8 cellular contexts compared by ENCODE assay signal in the genomic region with DNA sequence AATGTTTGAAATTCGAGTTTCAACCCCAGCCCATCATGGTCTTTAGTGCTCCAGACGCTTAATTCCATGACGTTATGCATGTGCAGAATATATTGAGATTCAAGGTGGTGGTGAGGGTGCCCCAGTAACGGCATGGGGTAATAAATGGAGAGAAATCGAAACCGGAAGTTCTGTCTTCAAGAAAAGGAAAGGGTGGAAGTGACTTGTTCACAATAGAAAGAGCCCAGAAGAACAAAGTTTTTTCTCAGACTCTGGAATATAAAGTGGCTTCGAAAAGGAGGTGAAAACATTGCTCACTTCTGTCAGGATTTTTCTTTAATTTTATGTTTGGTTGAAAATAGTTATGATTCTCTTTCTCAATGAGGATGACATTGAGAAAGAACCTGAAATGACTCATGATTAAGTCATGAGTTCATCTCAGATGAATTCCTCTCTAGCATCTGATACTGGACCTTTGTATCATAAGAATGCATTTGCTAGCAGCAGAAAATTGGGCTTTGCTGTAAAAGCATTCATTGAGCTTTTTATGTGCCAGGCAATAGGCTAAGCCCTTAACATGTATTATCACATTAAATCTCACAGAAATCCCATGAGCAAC. TPM values are rescaled to one million over a fixed set of nuclear protein-coding genes. Genes with fewer than 3 reads are reported as not detected.
DNase-seq lines count a peak whose midpoint lies in the region; ATAC-seq lines count a peak whose summit lies in the region.

No MANE protein-coding gene starts in this region.

- intact Hi-C loops in naive thymus-derived CD4-positive, alpha-beta T cell (cut with micrococcal nuclease) = loop anchor here (1.0 to 2.0 kb wide), 11 partner anchors 29 to 1546 kb away; partner anchors contain the start of genes CBR4 (in 2 of the 2), DDX60 (in 2 of the 2), NEK1 (in 2 of the 2) and HPF1 (in 1 of the 2)

- no peaks in the 10 kb centered on the region for H3K27me3 ChIP-seq in naive thymus-derived CD4-positive, alpha-beta T cell (ENCODE audit: control insufficient read depth in 2 of 2, insufficient read depth in 2 of 2, low read length in 2 of 2)

- no peaks in the 10 kb centered on the region for H3K27me3 Mint-ChIP-seq in activated CD4-positive, alpha-beta memory T cell treated with anti-CD3 and anti-CD28 coated beads, Interleukin-2, amount 10 ng/mL, durations not matched to agents 7 days and 5 days
- no peaks in the 10 kb centered on the region for H3K27me3 Mint-ChIP-seq in naive thymus-derived CD4-positive, alpha-beta T cell

- H3K9me3 Mint-ChIP-seq in activated CD4-positive, alpha-beta memory T cell treated with anti-CD3 and anti-CD28 coated beads, Interleukin-2, amount 10 ng/mL, durations not matched to agents 7 days and 5 days = no peaks in the 10 kb centered on the region
- peaks cover 0 to 3% (median 0%) of the 10 kb centered on the region in 11 donors for H3K9me3 Mint-ChIP-seq in naive thymus-derived CD4-positive, alpha-beta T cell

- ATAC-seq in HG02840 (IDR thresholded peaks at IDR 0.05; ENCODE audit: low FRiP score, unreplicated experiment) = peak; percentile 32
- peak; percentile 75 for ATAC-seq in naive thymus-derived CD4-positive, alpha-beta T cell

- H3K4me3 ChIP-seq in naive thymus-derived CD4-positive, alpha-beta T cell (ENCODE audit: low read length) = peak overlapping the region; percentile 72
- H3K4me3 ChIP-seq in urinary bladder (ENCODE audit: low read depth, low read length) = peak overlapping the region; percentile 81

- CTCF ChIA-PET in activated CD4-positive, alpha-beta memory T cell treated with anti-CD3 and anti-CD28 coated beads, Interleukin-2, amount 10 ng/mL, durations not matched to agents 7 days and 5 days (lab: Charles Lee) = interaction anchor here (1.2 to 2.4 kb wide), 3 partner anchors 31 to 529 kb away, joined by 4 to 14 read pairs (median 5); partner anchors contain the start of genes CBR4 and DDX60
- CTCF ChIA-PET in naive thymus-derived CD4-positive, alpha-beta T cell (lab: Charles Lee) = interaction anchor here (0.9 kb wide), 1 partner anchor 28 kb away, joined by 3 read pairs; no protein-coding TSS in a partner anchor

- H3K4me1 ChIP-seq in naive thymus-derived CD4-positive, alpha-beta T cell (ENCODE audit: control insufficient read depth in 2 of 2, insufficient read depth in 2 of 2, low read length in 2 of 2) = peaks cover 20 to 33% of the 10 kb centered on the region in 2 donors
- no peaks in the 10 kb centered on the region for H3K4me1 ChIP-seq in urinary bladder (ENCODE audit: insufficient read depth)

- H3K4me1 Mint-ChIP-seq in activated CD4-positive, alpha-beta memory T cell treated with anti-CD3 and anti-CD28 coated beads, Interleukin-2, amount 10 ng/mL, durations not matched to agents 7 days and 5 days = peaks cover 63% of the 10 kb centered on the region
- H3K4me1 Mint-ChIP-seq in naive thymus-derived CD4-positive, alpha-beta T cell = peaks cover 46 to 82% (median 73%) of the 10 kb centered on the region in 7 donors

- POLR2A ChIA-PET in activated CD4-positive, alpha-beta memory T cell treated with anti-CD3 and anti-CD28 coated beads, Interleukin-2, amount 10 ng/mL, durations not matched to agents 7 days and 5 days (lab: Charles Lee) = interaction anchor here (1.0 to 4.1 kb wide), 10 partner anchors 14 to 1131 kb away, joined by 3 to 66 read pairs (median 4); partner anchors contain the start of genes CBR4, DDX60 and NEK1
- POLR2A ChIA-PET in naive thymus-derived CD4-positive, alpha-beta T cell (lab: Charles Lee) = interaction anchor here (0.6 to 1.8 kb wide), 6 partner anchors 11 to 444 kb away, joined by 3 to 10 read pairs (median 3); no protein-coding TSS in a partner anchor

- H3K9me3 ChIP-seq in naive thymus-derived CD4-positive, alpha-beta T cell (ENCODE audit: control insufficient read depth in 2 of 3, low read length in 3 of 3) = no peaks in the 10 kb centered on the region

- peak overlapping the region; percentile 99 for H3K27ac Mint-ChIP-seq in activated CD4-positive, alpha-beta memory T cell treated with anti-CD3 and anti-CD28 coated beads, Interleukin-2, amount 10 ng/mL, durations not matched to agents 7 days and 5 days
- H3K27ac Mint-ChIP-seq in naive thymus-derived CD4-positive, alpha-beta T cell = peak overlapping the region; percentile 98 to 100 (median 99)

- H3K27ac ChIP-seq in epithelial cell of prostate (peak overlapping the region; percentile 91), urinary bladder (ENCODE audit: low read depth) (peak overlapping the region; percentile 94)
- peak overlapping the region; percentile 95 for H3K27ac ChIP-seq in naive thymus-derived CD4-positive, alpha-beta T cell (ENCODE audit: low read depth, low read length)

- H3K4me3 Mint-ChIP-seq in activated CD4-positive, alpha-beta memory T cell treated with anti-CD3 and anti-CD28 coated beads, Interleukin-2, amount 10 ng/mL, durations not matched to agents 7 days and 5 days = peak overlapping the region; percentile 94
- H3K4me3 Mint-ChIP-seq in naive thymus-derived CD4-positive, alpha-beta T cell = peak overlapping the region; percentile 88 to 100 (median 98)

- 13% methylated on average over 7 of the region's 7 CpGs for WGBS in urinary bladder

- peaks cover 0 to 6% (median 0%) of the 10 kb centered on the region in 3 experiments for H3K36me3 ChIP-seq in naive thymus-derived CD4-positive, alpha-beta T cell (ENCODE audit: control insufficient read depth in 2 of 3, insufficient read depth in 3 of 3, low read length in 3 of 3)
- no peaks in the 10 kb centered on the region for H3K36me3 ChIP-seq in urinary bladder (ENCODE audit: insufficient read depth)

- DNase-seq in NCI-H2081 (lab: John Stamatoyannopoulos, UW) = peak; percentile 7 to 23
- no peak for DNase-seq in NCI-H2081 treated with DMSO at 0.1 percent for 48 hours (lab: John Stamatoyannopoulos, UW)
- peak; percentile 33 for DNase-seq in NCI-H2227 (lab: John Stamatoyannopoulos, UW; ENCODE audit: unreplicated experiment)
- DNase-seq in activated CD4-positive, alpha-beta memory T cell treated with anti-CD3 and anti-CD28 coated beads, Interleukin-2, amount 10 ng/mL, durations not matched to agents 7 days and 5 days = peak; percentile 60
- DNase-seq in epithelial cell of prostate (ENCODE audit: low read depth, low spot score) = no peak
- peak in 8 of 9 donors; percentile 22 to 85 (median 78) for DNase-seq in naive thymus-derived CD4-positive, alpha-beta T cell

- peaks cover 33% of the 10 kb centered on the region for H3K36me3 Mint-ChIP-seq in activated CD4-positive, alpha-beta memory T cell treated with anti-CD3 and anti-CD28 coated beads, Interleukin-2, amount 10 ng/mL, durations not matched to agents 7 days and 5 days (ENCODE audit: low read depth)
- peaks cover 0 to 32% (median 7%) of the 10 kb centered on the region in 5 donors for H3K36me3 Mint-ChIP-seq in naive thymus-derived CD4-positive, alpha-beta T cell

RNA-seq across cellular contexts. Expression of gene DDX60L, which starts 0.8 kb away (rescaled TPM):
- total RNA-seq in activated CD4-positive, alpha-beta memory T cell treated with anti-CD3 and anti-CD28 coated beads, Interleukin-2, amount 10 ng/mL, durations not matched to agents 7 days and 5 days = 10 to 100 TPM; 73.3 to 78.4 TPM
- 10 to 100 TPM; 48.5 to 57.8 (median 54.1) TPM for total RNA-seq in naive thymus-derived CD4-positive, alpha-beta T cell
- 10 to 100 TPM; 21.7 to 23.0 TPM for polyA plus RNA-seq in naive thymus-derived CD4-positive, alpha-beta T cell
- 42.5 TPM for total RNA-seq in urinary bladder
- polyA plus RNA-seq in urinary bladder = 4.7 TPM

RNA-seq across cellular contexts. Expression of gene PALLD, which starts 15.8 kb away (rescaled TPM):
- 1 to 10 TPM; 5.4 to 5.8 TPM for total RNA-seq in activated CD4-positive, alpha-beta memory T cell treated with anti-CD3 and anti-CD28 coated beads, Interleukin-2, amount 10 ng/mL, durations not matched to agents 7 days and 5 days
- 10 to 100 TPM in 1 of 5 experiments, 1 to 10 TPM in 1, under 1 TPM in 3; 0.70 to 11.9 (median 0.88) TPM for total RNA-seq in naive thymus-derived CD4-positive, alpha-beta T cell
- under 1 TPM; 0.51 to 0.63 TPM for polyA plus RNA-seq in naive thymus-derived CD4-positive, alpha-beta T cell
- 441 TPM for total RNA-seq in urinary bladder
- 760 TPM for polyA plus RNA-seq in urinary bladder

Comparison
In these comparisons a context has a peak if more than half of its experiments do, and no peak if none do; other contexts are left out.
1. DNase-seq: peak in NCI-H2081 (2 of 2), NCI-H2227 (single experiment), activated CD4-positive, alpha-beta memory T cell treated with anti-CD3 and anti-CD28 coated beads, Interleukin-2, amount 10 ng/mL, durations not matched to agents 7 days and 5 days (single experiment) and naive thymus-derived CD4-positive, alpha-beta T cell (8 of 9); none in NCI-H2081 treated with DMSO at 0.1 percent for 48 hours (single experiment) and epithelial cell of prostate (single experiment).
2. RNA of gene PALLD, which starts 15.8 kb away (total RNA-seq): 441 TPM in urinary bladder (single experiment); 5.4 to 5.8 TPM in activated CD4-positive, alpha-beta memory T cell treated with anti-CD3 and anti-CD28 coated beads, Interleukin-2, amount 10 ng/mL, durations not matched to agents 7 days and 5 days and 0.70 to 11.9 TPM in naive thymus-derived CD4-positive, alpha-beta T cell; every median in the first group is over 10 times any median in the second.
3. Peak in every context shown above with its lines, with median percentiles within 50 percentile points of each other: H3K27ac ChIP-seq.